ENCODE assay signal across 9 cellular contexts in the genomic region with DNA sequence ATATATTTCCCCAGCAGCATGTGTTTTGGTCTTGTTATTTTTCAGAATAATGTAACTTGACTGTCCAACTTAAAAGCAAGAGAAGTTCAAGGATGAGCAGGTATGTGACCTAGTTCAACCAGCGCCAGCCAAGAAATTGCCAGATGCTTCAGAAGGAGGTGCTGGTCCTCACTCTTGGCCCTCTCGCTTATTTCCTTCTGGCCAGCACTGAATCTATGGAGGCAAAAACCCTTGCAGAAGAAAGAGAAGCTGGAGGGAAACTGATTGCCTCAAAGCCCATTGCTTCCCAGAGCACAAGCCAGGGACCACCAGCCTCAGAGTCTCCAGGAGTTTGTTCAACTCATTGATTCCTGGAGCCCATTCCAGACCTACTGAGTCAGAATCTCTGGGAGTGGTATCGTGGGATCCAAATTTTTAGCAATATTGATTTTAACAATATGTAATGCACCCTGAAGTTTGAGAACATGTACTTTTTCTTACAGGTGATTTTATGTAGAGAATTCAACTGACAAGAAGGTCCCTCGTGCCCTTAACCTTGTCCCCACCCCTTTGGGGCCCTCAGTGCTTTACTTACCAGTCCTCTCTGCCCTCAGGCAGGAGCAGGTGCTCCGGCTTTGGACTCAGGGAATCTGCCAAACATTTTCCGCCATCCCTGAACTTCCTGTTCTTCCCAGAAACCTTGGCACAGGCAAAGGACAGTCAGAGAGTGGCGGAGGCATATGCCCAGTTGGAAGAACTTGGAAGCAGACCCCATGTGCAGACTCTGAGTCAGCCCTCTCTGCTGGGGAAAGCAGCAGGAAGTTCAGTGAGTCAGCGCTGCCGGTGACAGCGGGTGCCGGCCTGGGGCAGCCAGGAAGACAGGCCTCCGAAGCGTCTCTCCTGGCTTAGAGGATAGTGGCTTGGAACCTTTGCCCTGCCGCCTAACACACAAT. TPM values are rescaled to one million over a fixed set of nuclear protein-coding genes. Genes with fewer than 3 reads are reported as not detected.
DNase-seq lines count a peak whose midpoint lies in the region; ATAC-seq, FAIRE-seq and TF ChIP-seq lines count a peak whose summit lies in the region.
"Had no signal": no experiment of that assay in that cellular context is flagged by ENCODE, and none has a peak within 500 bp of the region (broad histone marks: within the 10 kb centered on the region; RNA-seq: fewer than 3 reads in every experiment).

No MANE protein-coding gene starts in this region.

- CTCF ChIA-PET in A549 (lab: Yijun Ruan, JAX): no interaction called here

- peak overlapping the region; percentile 11; the same call in 2 of the 3 replicates for H3K4me3 ChIP-seq in A549
- H3K4me3 ChIP-seq in heart right ventricle: no peak overlapping the region
- H3K4me3 ChIP-seq in gastrocnemius medialis: peak overlapping the region in 1 of 4 donors; percentile 5

- POLR2A ChIA-PET in A549 (lab: Yijun Ruan, JAX): no interaction called here

- peaks cover 53% of the 10 kb centered on the region for H3K4me1 ChIP-seq in A549
- H3K4me1 ChIP-seq in heart right ventricle: peaks cover 0 to 18% (median 11%) of the 10 kb centered on the region in 9 donors
- H3K4me1 ChIP-seq in gastrocnemius medialis: peaks cover 78 to 87% of the 10 kb centered on the region in 2 donors

- H3K27ac ChIP-seq in A549 (peak overlapping the region; percentile 85 to 87), heart right ventricle (peak overlapping the region in 8 of 10 donors; percentile 13 to 71 (median 58)), gastrocnemius medialis (peak overlapping the region; percentile 77 to 93 (median 90))

- TF ChIP-seq CTCF in A549 (IDR thresholded peaks at IDR 0.05): no peak
- TF ChIP-seq CTCF in heart right ventricle (IDR thresholded peaks at IDR 0.05): no peak
- no peak for TF ChIP-seq CTCF in gastrocnemius medialis (IDR thresholded peaks at IDR 0.05 in 4 of 5, conservative IDR thresholded peaks at IDR 0.05 in 1 of 5)

- ATAC-seq in A549 (peak; percentile 99), GM19463 (IDR thresholded peaks at IDR 0.05; ENCODE audit: unreplicated experiment) (peak; percentile 64), heart right ventricle (peak; percentile 43 to 99 (median 86)), gastrocnemius medialis (peak; percentile 80 to 82), HG02588 (IDR thresholded peaks at IDR 0.05; ENCODE audit: unreplicated experiment) (no peak), HG03039 (IDR thresholded peaks at IDR 0.05; ENCODE audit: unreplicated experiment) (no peak)

- H3K36me3 ChIP-seq in heart right ventricle (no peaks in the 10 kb centered on the region), gastrocnemius medialis (peaks cover 0 to 6% of the 10 kb centered on the region in 2 donors)

- peak in 1 of 2 experiments; percentile 16; a peak in 2 of 5 replicates for TF ChIP-seq EP300 in A549 (IDR thresholded peaks at IDR 0.05)

- DNase-seq in A549 (ENCODE audit: low read depth in 1 of 2, low spot score in 1 of 2) (peak; percentile 86 to 91), NCI-H226 (peak; percentile 99), heart right ventricle (peak; percentile 30 to 57), gastrocnemius medialis (peak; percentile 94 to 98)
- peak; percentile 3 for DNase-seq in activated gamma-delta T cell treated with anti-CD3 and anti-CD28 coated beads, Interleukin-2, amount 50 U/mL, for 16 hours (ENCODE audit: low read depth)

- in situ Hi-C loops in gastrocnemius medialis (cut with MboI; ENCODE audit: low sequenced_read_pairs in 4 of 4): no loop called here

- intact Hi-C loops in heart right ventricle (cut with DNase I): no loop called here
- intact Hi-C loops in gastrocnemius medialis (cut with DNase I; ENCODE audit: low total_unique reads): loop anchor here (1.0 to 5.0 kb wide), 3 partner anchors 31 to 101 kb away; partner anchors contain the start of gene CCT2

- no peak for FAIRE-seq in A549 (lab: Jason Lieb, UNC)
- FAIRE-seq: colon had no signal

- no peak for TF ChIP-seq RAD21 in A549 (conservative IDR thresholded peaks at IDR 0.05 in 1 of 2, IDR thresholded peaks at IDR 0.05 in 1 of 2)

- peak overlapping the region; percentile 79 for H3K4me2 ChIP-seq in A549

- TF ChIP-seq POLR2A in A549 (IDR thresholded peaks at IDR 0.05; ENCODE audit: low read length) (no peak), gastrocnemius medialis (IDR thresholded peaks at IDR 0.05) (peak; percentile 78 to 89)

- 19% methylated on average over 14 of the region's 14 CpGs for WGBS in A549 (ENCODE audit: missing lambda C conversion rate)
- WGBS in heart right ventricle, 2 donors: 40 to 45% methylated on average over 14 of the region's 14 CpGs

- H3K9me3 ChIP-seq in A549: no peaks in the 10 kb centered on the region
- H3K9me3 ChIP-seq in heart right ventricle: no peaks in the 10 kb centered on the region
- H3K9me3 ChIP-seq in gastrocnemius medialis: no peaks in the 10 kb centered on the region

- H3K27me3 ChIP-seq in heart right ventricle (no peaks in the 10 kb centered on the region), gastrocnemius medialis (no peaks in the 10 kb centered on the region)

TF ChIP-seq in A549, 52 proteins besides CTCF, POLR2A, EP300 and RAD21 (continues in another document):
- TF ChIP-seq HEYL (CRISPR knock-in tag; IDR thresholded peaks at IDR 0.05): no peak
- no peak for TF ChIP-seq SREBF2 (IDR thresholded peaks at IDR 0.05)
- TF ChIP-seq SMC3 (IDR thresholded peaks at IDR 0.05): no peak
- TF ChIP-seq HES2 (IDR thresholded peaks at IDR 0.05): no peak
- TF ChIP-seq BCL3 (IDR thresholded peaks at IDR 0.05): no peak
- no peak for TF ChIP-seq PHF8 (IDR thresholded peaks at IDR 0.05; ENCODE audit: borderline replicate concordance, low read depth)
- no peak for TF ChIP-seq CEBPB (IDR thresholded peaks at IDR 0.05)
- TF ChIP-seq, protein P1, sequence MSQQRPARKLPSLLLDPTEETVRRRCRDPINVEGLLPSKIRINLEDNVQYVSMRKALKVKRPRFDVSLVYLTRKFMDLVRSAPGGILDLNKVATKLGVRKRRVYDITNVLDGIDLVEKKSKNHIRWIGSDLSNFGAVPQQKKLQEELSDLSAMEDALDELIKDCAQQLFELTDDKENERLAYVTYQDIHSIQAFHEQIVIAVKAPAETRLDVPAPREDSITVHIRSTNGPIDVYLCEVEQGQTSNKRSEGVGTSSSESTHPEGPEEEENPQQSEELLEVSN (IDR thresholded peaks at IDR 0.05; ENCODE audit: borderline replicate concordance, low read depth): peak; percentile 79
- peak; percentile 92 for TF ChIP-seq MAX (IDR thresholded peaks at IDR 0.05)
- TF ChIP-seq FOSL2 (IDR thresholded peaks at IDR 0.05): peak; percentile 83
- TF ChIP-seq FOSL2 (CRISPR knock-in tag; IDR thresholded peaks at IDR 0.05): peak; percentile 96
- no peak for TF ChIP-seq RCOR1 (IDR thresholded peaks at IDR 0.05; ENCODE audit: low read depth, low read length)
- TF ChIP-seq MAFK (IDR thresholded peaks at IDR 0.05; ENCODE audit: partially characterized antibody): peak; percentile 67
- no peak for TF ChIP-seq HOXB13 (CRISPR knock-in tag; IDR thresholded peaks at IDR 0.05; ENCODE audit: low read depth)
- no peak for TF ChIP-seq RARB (CRISPR knock-in tag; IDR thresholded peaks at IDR 0.05)
- no peak for TF ChIP-seq EHMT2 (IDR thresholded peaks at IDR 0.05; ENCODE audit: low read depth)
- TF ChIP-seq JUNB (IDR thresholded peaks at IDR 0.05): peak; percentile 84
- TF ChIP-seq KDM5A (IDR thresholded peaks at IDR 0.05): no peak
- no peak for TF ChIP-seq BHLHE40 (IDR thresholded peaks at IDR 0.05; ENCODE audit: low read depth, low read length)
- TF ChIP-seq RNF2 (IDR thresholded peaks at IDR 0.05; ENCODE audit: borderline replicate concordance, low read depth): no peak
- TF ChIP-seq ZFP36 (IDR thresholded peaks at IDR 0.05; ENCODE audit: borderline replicate concordance, partially characterized antibody): no peak

RNA-seq across cellular contexts. Expression of gene BEST3, which starts 10.3 kb away (rescaled TPM):
- polyA plus RNA-seq in A549 (2011; rRNA removed) (0.57 and 0.61 TPM in 2 replicates), A549 (2017; fragmentation: RNase III; extraction: RNeasy Plus Mini Kit Qiagen cat#74134 plus additional on column Dnase treatment) (0.78 to 1.2 TPM (median 0.93 TPM) in 3 replicates), heart right ventricle (under 1 TPM; 0.07 to 0.35 TPM)
- 0.27 and 0.32 TPM in 2 replicates for polyA plus RNA-seq in A549 (2012; cell fraction: cytosol; rRNA removed)
- polyA plus RNA-seq in A549 (2012; cell fraction: nucleus; rRNA removed): 0.20 and 0.27 TPM in 2 replicates
- polyA minus RNA-seq in A549 (2011; rRNA and poly(A)+ RNA removed): 0.78 and 0.79 TPM in 2 replicates
- total RNA-seq in heart right ventricle (under 1 TPM in 7 of 10 donors, not detected in 3; 0.09 to 0.64 (median 0.44) TPM), gastrocnemius medialis (100 to 1,000 TPM in 3 of 4 donors, 10 to 100 TPM in 1; 61.8 to 163 (median 119) TPM)

RNA-seq across cellular contexts. Expression of gene RAB3IP, which starts 49.9 kb away (rescaled TPM):
- polyA plus RNA-seq in A549 (2011; rRNA removed): 46.4 and 47.9 TPM in 2 replicates
- 6.8 and 6.9 TPM in 2 replicates for polyA plus RNA-seq in A549 (2012; cell fraction: cytosol; rRNA removed)
- polyA plus RNA-seq in A549 (2012; cell fraction: nucleus; rRNA removed): 3.6 and 5.8 TPM in 2 replicates
- 11.5 to 14.2 TPM (median 12.1 TPM) in 3 replicates for polyA plus RNA-seq in A549 (2017; fragmentation: RNase III; extraction: RNeasy Plus Mini Kit Qiagen cat#74134 plus additional on column Dnase treatment)
- polyA minus RNA-seq in A549 (2011; rRNA and poly(A)+ RNA removed): 22.1 and 23.5 TPM in 2 replicates
- total RNA-seq in heart right ventricle: 10 to 100 TPM; 14.2 to 33.3 (median 24.8) TPM
- 10 to 100 TPM; 16.1 to 18.4 TPM for polyA plus RNA-seq in heart right ventricle
- total RNA-seq in gastrocnemius medialis: 10 to 100 TPM; 18.6 to 27.4 (median 20.3) TPM

Comparison
In these comparisons a context has a peak if more than half of its experiments do, and no peak if none do; other contexts are left out.
1. ATAC-seq: peak in A549 (2 of 2), GM19463 (single experiment), heart right ventricle (8 of 8) and gastrocnemius medialis (2 of 2); none in HG02588 (single experiment) and HG03039 (single experiment).
2. DNase-seq: peak in every context shown above with its lines; median percentile 99 in NCI-H226; 96 in gastrocnemius medialis; 88 in A549; 44 in heart right ventricle; 3 in activated gamma-delta T cell treated with anti-CD3 and anti-CD28 coated beads, Interleukin-2, amount 50 U/mL, for 16 hours.
3. RNA of gene BEST3, which starts 10.3 kb away (total RNA-seq): 61.8 to 163 TPM in gastrocnemius medialis; 0.09 to 0.64 TPM in heart right ventricle; every median in the first group is over 10 times any median in the second.
4. Peak in every context shown above with its lines, with median percentiles within 50 percentile points of each other: H3K27ac ChIP-seq.